In genomic region chr1:207754942-207755689, GRCh38 we compare ENCODE assay signal across 1 cellular context.
TF ChIP-seq lines count a peak whose summit lies in the region.

No MANE protein-coding gene starts in this region.

TF ChIP-seq in GM12878, 131 proteins besides CTCF, POLR2A, EP300 and RAD21 (continued from another document):
- TF ChIP-seq ATF2 (IDR thresholded peaks at IDR 0.05; ENCODE audit: low read length) (no peak), USF2 (IDR thresholded peaks at IDR 0.05; ENCODE audit: borderline replicate concordance, low read depth, low read length) (no peak), ESRRA (IDR thresholded peaks at IDR 0.05; ENCODE audit: low read length) (no peak), POLR2AphosphoS5 (IDR thresholded peaks at IDR 0.05; ENCODE audit: low read length) (no peak), NR2F1 (conservative IDR thresholded peaks at IDR 0.05) (no peak), SREBF1 (IDR thresholded peaks at IDR 0.05; ENCODE audit: low read length) (no peak)
